ENCODE assay signal across 14 cellular contexts in genomic region chr3:128763967-128764366, GRCh38. TPM values are rescaled to one million over a fixed set of nuclear protein-coding genes. Genes with fewer than 3 reads are reported as not detected.
DNase-seq lines count a peak whose midpoint lies in the region; ATAC-seq and TF ChIP-seq lines count a peak whose summit lies in the region.
"Had no signal": no experiment of that assay in that cellular context is flagged by ENCODE, and none has a peak within 500 bp of the region (broad histone marks: within the 10 kb centered on the region; RNA-seq: fewer than 3 reads in every experiment).

No MANE protein-coding gene starts in this region.

- H3K27me3 Mint-ChIP-seq in CD8-positive, alpha-beta T cell (ENCODE audit: low read depth) = no peaks in the 10 kb centered on the region
- no peaks in the 10 kb centered on the region for H3K27me3 Mint-ChIP-seq in activated T-helper 2 cell treated with anti-CD3 and anti-CD28 coated beads, Interferon-gamma antibody, Interleukin-2, Interleukin-4, amounts not matched to agents 10 μg/mL and 5 μg/mL and 100 μg/mL, durations not matched to agents 14 hours and 24 hours and 36 hours (ENCODE audit: low read depth)

- H3K27me3 ChIP-seq in CD8-positive, alpha-beta T cell (ENCODE audit: insufficient read depth, low read length) = no peaks in the 10 kb centered on the region
- no peaks in the 10 kb centered on the region for H3K27me3 ChIP-seq in neutrophil
- H3K27me3 ChIP-seq: ascending aorta had no signal

- peaks cover 89% of the 10 kb centered on the region for H3K4me1 Mint-ChIP-seq in CD8-positive, alpha-beta T cell (ENCODE audit: low read depth)
- H3K4me1 Mint-ChIP-seq in activated T-helper 2 cell treated with anti-CD3 and anti-CD28 coated beads, Interferon-gamma antibody, Interleukin-2, Interleukin-4, amounts not matched to agents 10 μg/mL and 5 μg/mL and 100 μg/mL, durations not matched to agents 14 hours and 24 hours and 36 hours (ENCODE audit: low read depth) = peaks cover 48% of the 10 kb centered on the region

- H3K9me3 Mint-ChIP-seq in CD8-positive, alpha-beta T cell = no peaks in the 10 kb centered on the region
- H3K9me3 Mint-ChIP-seq in activated T-helper 2 cell treated with anti-CD3 and anti-CD28 coated beads, Interferon-gamma antibody, Interleukin-2, Interleukin-4, amounts not matched to agents 10 μg/mL and 5 μg/mL and 100 μg/mL, durations not matched to agents 14 hours and 24 hours and 36 hours = no peaks in the 10 kb centered on the region

- intact Hi-C loops in CD8-positive, alpha-beta T cell (cut with DNase I, micrococcal nuclease) = no loop called here
- intact Hi-C loops in activated T-helper 2 cell treated with anti-CD3 and anti-CD28 coated beads, Interferon-gamma antibody, Interleukin-2, Interleukin-4, amounts not matched to agents 10 μg/mL and 5 μg/mL and 100 μg/mL, durations not matched to agents 14 hours and 24 hours and 36 hours (cut with micrococcal nuclease) = no loop called here

- H3K36me3 Mint-ChIP-seq in CD8-positive, alpha-beta T cell = peaks cover 31% of the 10 kb centered on the region
- peaks cover 27% of the 10 kb centered on the region for H3K36me3 Mint-ChIP-seq in activated T-helper 2 cell treated with anti-CD3 and anti-CD28 coated beads, Interferon-gamma antibody, Interleukin-2, Interleukin-4, amounts not matched to agents 10 μg/mL and 5 μg/mL and 100 μg/mL, durations not matched to agents 14 hours and 24 hours and 36 hours (ENCODE audit: low read depth)

- no peak overlapping the region for H3K4me3 Mint-ChIP-seq in CD8-positive, alpha-beta T cell
- H3K4me3 Mint-ChIP-seq in activated T-helper 2 cell treated with anti-CD3 and anti-CD28 coated beads, Interferon-gamma antibody, Interleukin-2, Interleukin-4, amounts not matched to agents 10 μg/mL and 5 μg/mL and 100 μg/mL, durations not matched to agents 14 hours and 24 hours and 36 hours (ENCODE audit: low read depth) = no peak overlapping the region

- no peak overlapping the region for H3K27ac ChIP-seq in CD8-positive, alpha-beta T cell (ENCODE audit: low read depth, low read length)
- peak overlapping the region; percentile 39 for H3K27ac ChIP-seq in neutrophil
- H3K27ac ChIP-seq: ascending aorta had no signal

- peak; percentile 61 for ATAC-seq in CD8-positive, alpha-beta T cell
- ATAC-seq in HG02973 (IDR thresholded peaks at IDR 0.05; ENCODE audit: unreplicated experiment) = no peak
- ATAC-seq: PC-3 had no signal

- peak in 4 of 7 experiments; percentile 18 to 43 (median 26) for DNase-seq in CD8-positive, alpha-beta T cell
- peak; percentile 68 for DNase-seq in MV-4-11 (lab: John Stamatoyannopoulos, UW)
- no peak for DNase-seq in activated T-helper 2 cell treated with anti-CD3 and anti-CD28 coated beads, Interferon-gamma antibody, Interleukin-2, Interleukin-4, amounts not matched to agents 10 μg/mL and 5 μg/mL and 100 μg/mL, durations not matched to agents 14 hours and 24 hours and 36 hours (ENCODE audit: low spot score)
- no peak for DNase-seq in NCI-H1092 (lab: John Stamatoyannopoulos, UW)
- no peak for DNase-seq in NCI-H345 treated with DMSO at 0.1 percent for 48 hours (lab: John Stamatoyannopoulos, UW; ENCODE audit: unreplicated experiment)
- no peak for DNase-seq in epidermal melanocyte (ENCODE audit: insufficient read length, low spot score)
- DNase-seq: DMS153, NCI-H510A, occipital lobe, PC-3, SW 1271 had no signal

- CTCF ChIA-PET in CD8-positive, alpha-beta T cell (lab: Charles Lee) = interaction anchor here (1.4 kb wide), 1 partner anchor 147 kb away, joined by 3 read pairs; no protein-coding TSS in a partner anchor

- H3K36me3 ChIP-seq in CD8-positive, alpha-beta T cell (ENCODE audit: insufficient read depth, low read length) = no peaks in the 10 kb centered on the region
- peaks cover 11% of the 10 kb centered on the region for H3K36me3 ChIP-seq in neutrophil

- TF ChIP-seq CTCF in CD8-positive, alpha-beta T cell (IDR thresholded peaks at IDR 0.05) = no peak
- no peak for TF ChIP-seq CTCF in neutrophil (IDR thresholded peaks at IDR 0.05)

- no peak overlapping the region for H3K4me3 ChIP-seq in CD8-positive, alpha-beta T cell (ENCODE audit: low read depth, low read length)
- H3K4me3 ChIP-seq in neutrophil (ENCODE audit: low read depth in 1 of 2, low read length in 1 of 2) = no peak overlapping the region
- H3K4me3 ChIP-seq: ascending aorta had no signal

- peak overlapping the region; percentile 6 for H3K27ac Mint-ChIP-seq in CD8-positive, alpha-beta T cell
- H3K27ac Mint-ChIP-seq in activated T-helper 2 cell treated with anti-CD3 and anti-CD28 coated beads, Interferon-gamma antibody, Interleukin-2, Interleukin-4, amounts not matched to agents 10 μg/mL and 5 μg/mL and 100 μg/mL, durations not matched to agents 14 hours and 24 hours and 36 hours = peak overlapping the region; percentile 78

- H3K9me3 ChIP-seq in CD8-positive, alpha-beta T cell (ENCODE audit: low read length) = no peaks in the 10 kb centered on the region
- H3K9me3 ChIP-seq in neutrophil = no peaks in the 10 kb centered on the region
- H3K9me3 ChIP-seq: ascending aorta had no signal

- POLR2A ChIA-PET in CD8-positive, alpha-beta T cell (lab: Charles Lee) = interaction anchor here (1.0 kb wide), 1 partner anchor 84 kb away, joined by 3 read pairs; no protein-coding TSS in a partner anchor

- peaks cover 40% of the 10 kb centered on the region for H3K4me1 ChIP-seq in CD8-positive, alpha-beta T cell (ENCODE audit: insufficient read depth, low read length)
- peaks cover 79 to 83% of the 10 kb centered on the region in 2 experiments for H3K4me1 ChIP-seq in neutrophil (ENCODE audit: control insufficient read depth in 1 of 2, insufficient read depth in 1 of 2, low read depth in 1 of 2, low read length in 1 of 2)

RNA-seq across cellular contexts. Expression of gene RAB7A, which starts 38.0 kb away (rescaled TPM):
- 100 to 1,000 TPM; 130 to 134 TPM for total RNA-seq in CD8-positive, alpha-beta T cell
- 320 and 322 TPM in 2 replicates for total RNA-seq in activated T-helper 2 cell treated with anti-CD3 and anti-CD28 coated beads, Interferon-gamma antibody, Interleukin-2, Interleukin-4, amounts not matched to agents 10 μg/mL and 5 μg/mL and 100 μg/mL, durations not matched to agents 14 hours and 24 hours and 36 hours

Comparison
In these comparisons a context has a peak if more than half of its experiments do, and no peak if none do; other contexts are left out.
1. DNase-seq: peak in CD8-positive, alpha-beta T cell (4 of 7) and MV-4-11 (single experiment); none in activated T-helper 2 cell treated with anti-CD3 and anti-CD28 coated beads, Interferon-gamma antibody, Interleukin-2, Interleukin-4, amounts not matched to agents 10 μg/mL and 5 μg/mL and 100 μg/mL, durations not matched to agents 14 hours and 24 hours and 36 hours (single experiment), NCI-H1092 (single experiment), NCI-H345 treated with DMSO at 0.1 percent for 48 hours (single experiment) and epidermal melanocyte (single experiment).